Comparison of ENCODE assay signal across 10 cellular contexts in the genomic region with DNA sequence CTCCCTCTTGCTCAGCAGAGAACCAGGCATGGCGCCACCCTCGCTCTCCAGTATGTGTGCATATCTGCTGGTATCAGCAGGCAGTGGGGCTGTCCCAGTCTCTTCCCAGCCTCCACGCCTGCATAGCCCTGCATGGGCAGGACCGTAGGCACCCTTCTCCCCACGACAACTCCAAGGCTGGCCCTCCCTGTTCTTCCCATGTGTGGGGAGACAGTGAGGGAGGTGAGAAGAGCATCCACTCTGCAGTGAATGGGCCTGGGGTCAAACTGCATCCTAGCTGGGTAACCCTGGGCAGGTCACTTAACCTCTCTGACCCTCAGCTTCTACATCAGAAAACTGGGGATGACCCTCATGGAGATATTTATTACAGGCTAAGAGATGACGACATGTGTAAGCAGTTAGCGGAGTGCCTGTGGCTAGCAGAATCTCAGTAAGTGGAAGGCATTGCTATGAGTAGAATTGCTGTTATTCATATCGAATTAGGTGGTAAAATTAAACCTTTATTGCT. TPM values are rescaled to one million over a fixed set of nuclear protein-coding genes. Genes with fewer than 3 reads are reported as not detected.
A peak's percentile ranks its signal among the peaks of the same experiment; 100 is the strongest.
DNase-seq lines count a peak whose midpoint lies in the region; ATAC-seq and TF ChIP-seq lines count a peak whose summit lies in the region.
"Had no signal": no experiment of that assay in that cellular context is flagged by ENCODE, and none has a peak within 500 bp of the region (broad histone marks: within the 10 kb centered on the region; RNA-seq: fewer than 3 reads in every experiment).

No MANE protein-coding gene starts in this region.

- H3K27ac Mint-ChIP-seq in progenitor cell of endocrine pancreas = peak overlapping the region; percentile 68

- no peaks in the 10 kb centered on the region for H3K36me3 ChIP-seq in SJSA1

- no peak overlapping the region for H3K4me3 ChIP-seq in SJSA1

- peaks cover 13% of the 10 kb centered on the region for H3K9me3 ChIP-seq in SJSA1 (replicated peaks)

- no peak for TF ChIP-seq CTCF in progenitor cell of endocrine pancreas (IDR thresholded peaks at IDR 0.05; ENCODE audit: unreplicated experiment)

- H3K9me3 Mint-ChIP-seq in progenitor cell of endocrine pancreas (ENCODE audit: low read depth) = peaks cover 7% of the 10 kb centered on the region

- DNase-seq in SJSA1 (ENCODE audit: low read depth in 1 of 2, low spot score in 2 of 2) (peak in 1 of 2 experiments; percentile 13), progenitor cell of endocrine pancreas (ENCODE audit: low spot score, unreplicated experiment) (no peak), NCI-H2196 treated with DMSO at 0.1 percent for 48 hours (lab: John Stamatoyannopoulos, UW; ENCODE audit: unreplicated experiment) (no peak), NOMO-1 (lab: John Stamatoyannopoulos, UW; ENCODE audit: unreplicated experiment in 2 of 2) (no peak)
- DNase-seq in activated CD4-positive, alpha-beta T cell treated with anti-CD3 and anti-CD28 coated beads, Interleukin-2, amount 50 U/mL, for 48 hours = no peak
- DNase-seq: mesendoderm had no signal

- peaks cover 31% of the 10 kb centered on the region for H3K4me1 ChIP-seq in SJSA1 (replicated peaks)

- 0 out of 2 replicates have a peak overlapping the region, but pooled peaks have one; percentile 13 for H3K27ac ChIP-seq in SJSA1

- H3K27me3 ChIP-seq in SJSA1 (replicated peaks) = no peaks in the 10 kb centered on the region

- ATAC-seq in GM18858 (IDR thresholded peaks at IDR 0.05; ENCODE audit: unreplicated experiment) (peak; percentile 30), HG02852 (IDR thresholded peaks at IDR 0.05; ENCODE audit: unreplicated experiment) (peak; percentile 26), HG02981 (IDR thresholded peaks at IDR 0.05; ENCODE audit: unreplicated experiment) (no peak)

- no peak overlapping the region for H3K4me3 Mint-ChIP-seq in progenitor cell of endocrine pancreas (ENCODE audit: low read depth)

- H3K27me3 Mint-ChIP-seq in progenitor cell of endocrine pancreas = peaks cover 35% of the 10 kb centered on the region

- peaks cover 63% of the 10 kb centered on the region for H3K4me1 Mint-ChIP-seq in progenitor cell of endocrine pancreas (ENCODE audit: low read depth)

- peaks cover 2% of the 10 kb centered on the region for H3K36me3 Mint-ChIP-seq in progenitor cell of endocrine pancreas (ENCODE audit: insufficient read depth)

RNA-seq across cellular contexts. Expression of a gene that starts 13.3 kb away (rescaled TPM):
- 0.11 TPM in 1 of 2 replicates, not detected in the other for total RNA-seq in SJSA1 (2014; rRNA removed; shearing (Covaris generic))
- total RNA-seq in progenitor cell of endocrine pancreas = 0.57 and 0.62 TPM in 2 replicates
- total RNA-seq: dermis blood vessel endothelial cell had no signal
